14 cellular contexts compared by ENCODE assay signal in the genomic region with DNA sequence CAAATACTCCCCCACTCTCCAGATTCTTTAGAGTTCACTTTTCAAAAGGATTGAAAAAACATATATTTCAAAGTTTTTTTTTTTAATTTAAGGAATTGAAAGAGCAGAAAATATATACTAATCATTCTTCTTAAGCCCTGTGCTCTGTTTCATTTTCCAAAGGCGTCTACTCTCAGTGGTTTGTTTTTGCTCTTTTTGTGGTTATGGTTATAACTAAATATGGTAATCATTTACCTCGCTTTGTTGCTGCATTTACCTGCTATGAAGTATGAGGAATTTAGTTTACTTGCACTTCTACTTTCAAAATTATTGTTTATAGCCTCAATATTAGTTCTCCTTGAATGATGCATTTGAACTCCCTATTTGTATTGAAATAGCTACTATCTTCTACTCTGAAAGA. TPM values are rescaled to one million over a fixed set of nuclear protein-coding genes. Genes with fewer than 3 reads are reported as not detected.
DNase-seq lines count a peak whose midpoint lies in the region; ATAC-seq and TF ChIP-seq lines count a peak whose summit lies in the region.
"Had no signal": no experiment of that assay in that cellular context is flagged by ENCODE, and none has a peak within 500 bp of the region (broad histone marks: within the 10 kb centered on the region; RNA-seq: fewer than 3 reads in every experiment).

No MANE protein-coding gene starts in this region.

- H3K9ac ChIP-seq in MM.1S (ENCODE audit: low read length) (no peak overlapping the region), Karpas-422 (ENCODE audit: low read length) (no peak overlapping the region)
- H3K9ac ChIP-seq: neural progenitor cell had no signal

- peaks cover 7% of the 10 kb centered on the region; the same call in 1 of the 2 replicates for H3F3A ChIP-seq in MM.1S (ENCODE audit: insufficient read depth, low read length)

- CTCF ChIA-PET in GM10248 (lab: Yijun Ruan, JAX), result no interaction called here

- H3K9me3 ChIP-seq in MM.1S (replicated peaks; ENCODE audit: insufficient read depth, low read length), result no peaks in the 10 kb centered on the region
- 0 out of 2 replicates have a peak, but pooled peaks cover 2% of the 10 kb centered on the region for H3K9me3 ChIP-seq in Karpas-422 (ENCODE audit: low read length)
- H3K9me3 ChIP-seq: SJCRH30 had no signal

- H3K27me3 ChIP-seq in MM.1S (replicated peaks; ENCODE audit: insufficient read depth, low read length) (peaks cover 80% of the 10 kb centered on the region), Karpas-422 (ENCODE audit: low read length) (no peaks in the 10 kb centered on the region)
- H3K27me3 ChIP-seq: dorsolateral prefrontal cortex, neural progenitor cell, SJCRH30 had no signal

- H3K27ac ChIP-seq in MM.1S (ENCODE audit: low read length) (no peak overlapping the region), Karpas-422 (ENCODE audit: low read length) (no peak overlapping the region)
- H3K27ac ChIP-seq: dorsolateral prefrontal cortex, neural progenitor cell, SJCRH30 had no signal

- peak overlapping the region; percentile 33 for H3K4me3 ChIP-seq in MM.1S (ENCODE audit: low read length)
- no peak overlapping the region for H3K4me3 ChIP-seq in Karpas-422 (ENCODE audit: low read length)
- H3K4me3 ChIP-seq: dorsolateral prefrontal cortex, neural progenitor cell, SJCRH30 had no signal

- H3K9me2 ChIP-seq in MM.1S (replicated peaks; ENCODE audit: insufficient read depth, low read length), result no peaks in the 10 kb centered on the region
- no peaks in the 10 kb centered on the region for H3K9me2 ChIP-seq in Karpas-422 (replicated peaks; ENCODE audit: insufficient read depth, low read length)

- ATAC-seq in GM19324 (IDR thresholded peaks at IDR 0.05; ENCODE audit: low FRiP score, unreplicated experiment) (peak; percentile 93), HG02870 (IDR thresholded peaks at IDR 0.05; ENCODE audit: unreplicated experiment) (peak; percentile 94)

- H3K4me1 ChIP-seq in MM.1S (ENCODE audit: low read length) (peaks cover 12% of the 10 kb centered on the region), Karpas-422 (ENCODE audit: low read length) (no peaks in the 10 kb centered on the region)
- H3K4me1 ChIP-seq: neural progenitor cell, SJCRH30 had no signal

- no peak overlapping the region for H2AFZ ChIP-seq in MM.1S (ENCODE audit: low read length)
- no peak overlapping the region for H2AFZ ChIP-seq in Karpas-422 (ENCODE audit: low read length)
- H2AFZ ChIP-seq: neural progenitor cell had no signal

- POLR2A ChIA-PET in GM10248 (lab: Yijun Ruan, JAX), result no interaction called here

- H3K36me3 ChIP-seq in MM.1S (replicated peaks; ENCODE audit: insufficient read depth, low read length) (no peaks in the 10 kb centered on the region), Karpas-422 (ENCODE audit: insufficient read depth, low read length) (no peaks in the 10 kb centered on the region)
- H3K36me3 ChIP-seq: neural progenitor cell, SJCRH30 had no signal

- DNase-seq in GM10248 (ENCODE audit: extremely low spot score), result peak; percentile 65
- peak; percentile 85 for DNase-seq in MM.1S
- no peak for DNase-seq in DMS79 (lab: John Stamatoyannopoulos, UW)
- DNase-seq in Karpas-422, result no peak
- no peak for DNase-seq in NCI-H2196 treated with DMSO at 0.1 percent for 48 hours (lab: John Stamatoyannopoulos, UW; ENCODE audit: unreplicated experiment)
- no peak for DNase-seq in NK-92 (lab: John Stamatoyannopoulos, UW; ENCODE audit: unreplicated experiment)
- DNase-seq: activated T-cell treated with anti-CD3 and anti-CD28 coated beads, Interleukin-2, amount 50 U/mL, for 24 hours; CD4-positive, alpha-beta T cell; dorsolateral prefrontal cortex; NCI-H1092; SJCRH30 had no signal

- H4K20me1 ChIP-seq in MM.1S (ENCODE audit: insufficient read depth, low read length) (peaks cover 3% of the 10 kb centered on the region; the same call in 1 of the 2 replicates), Karpas-422 (ENCODE audit: insufficient read depth, low read depth, low read length) (no peaks in the 10 kb centered on the region)

- no peak for TF ChIP-seq CTCF in GM10248 (IDR thresholded peaks at IDR 0.05; ENCODE audit: control extremely low read depth, extremely low read depth, low read depth, missing control alignments)
- no peak for TF ChIP-seq CTCF in MM.1S (IDR thresholded peaks at IDR 0.05; ENCODE audit: low read length)

- no peaks in the 10 kb centered on the region for H3K79me2 ChIP-seq in MM.1S (ENCODE audit: low read length)
- no peaks in the 10 kb centered on the region for H3K79me2 ChIP-seq in Karpas-422 (ENCODE audit: low read length)

- H3K4me2 ChIP-seq in MM.1S (ENCODE audit: low read depth, low read length) (peak overlapping the region; percentile 73; the same call in 1 of the 2 replicates), Karpas-422 (ENCODE audit: low read depth, low read length, poor library complexity, severe bottlenecking) (no peak overlapping the region)
- H3K4me2 ChIP-seq: neural progenitor cell had no signal

RNA-seq across cellular contexts. Expression of gene LRRK2, which starts 55.9 kb away (rescaled TPM):
- total RNA-seq in Karpas-422 (2014; rRNA removed; shearing (Covaris generic); ENCODE audit: low replicate concordance), result 0.07 and 0.15 TPM in 2 replicates

Comparison
In these comparisons a context has a peak if more than half of its experiments do, and no peak if none do; other contexts are left out.
1. DNase-seq: peak in GM10248 (single experiment) and MM.1S (single experiment); none in DMS79 (single experiment), Karpas-422 (single experiment), NCI-H2196 treated with DMSO at 0.1 percent for 48 hours (single experiment) and NK-92 (single experiment).